Comparison of ENCODE assay signal across 8 cellular contexts in genomic region chr1:200279810-200280411, GRCh38.
DNase-seq lines count a peak whose midpoint lies in the region; ATAC-seq and TF ChIP-seq lines count a peak whose summit lies in the region.

No MANE protein-coding gene starts in this region.

- H3K4me1 ChIP-seq in Peyer's patch = peaks cover 0 to 12% (median 2%) of the 10 kb centered on the region in 4 donors

- H3K27me3 ChIP-seq in Peyer's patch = no peaks in the 10 kb centered on the region

- H3K36me3 ChIP-seq in Peyer's patch = no peaks in the 10 kb centered on the region

- H3K9me3 ChIP-seq in Peyer's patch = no peaks in the 10 kb centered on the region

- H3K4me3 ChIP-seq in Peyer's patch = no peak overlapping the region

- DNase-seq in DMS 273 (lab: John Stamatoyannopoulos, UW; ENCODE audit: unreplicated experiment) (peak; percentile 83), DMS 273 treated with DMSO at 0.1 percent for 48 hours (lab: John Stamatoyannopoulos, UW) (no peak), HCEC 1CT (peak; percentile 60), Peyer's patch (peak in 2 of 3 donors; percentile 37 to 80), dermis microvascular lymphatic vessel endothelial cell (ENCODE audit: low read depth in 2 of 2) (peak; percentile 42 to 66), mucosa of gallbladder (ENCODE audit: low spot score) (peak; percentile 40)

- no peak overlapping the region for H3K27ac ChIP-seq in Peyer's patch

- no peak for TF ChIP-seq POLR2A in Peyer's patch (IDR thresholded peaks at IDR 0.05)

- ATAC-seq in GM21528 (IDR thresholded peaks at IDR 0.05; ENCODE audit: low FRiP score, unreplicated experiment) = no peak
- no peak for ATAC-seq in HG02973 (IDR thresholded peaks at IDR 0.05; ENCODE audit: unreplicated experiment)

- TF ChIP-seq CTCF in Peyer's patch (IDR thresholded peaks at IDR 0.05) = peak; percentile 30 to 84 (median 72)
